Comparison of ENCODE assay signal across 9 cellular contexts in genomic region chr1:211132681-211133392, GRCh38. TPM values are rescaled to one million over a fixed set of nuclear protein-coding genes. Genes with fewer than 3 reads are reported as not detected.
A peak's percentile ranks its signal among the peaks of the same experiment; 100 is the strongest.
DNase-seq lines count a peak whose midpoint lies in the region; ATAC-seq and TF ChIP-seq lines count a peak whose summit lies in the region.
"Had no signal": no experiment of that assay in that cellular context is flagged by ENCODE, and none has a peak within 500 bp of the region (broad histone marks: within the 10 kb centered on the region; RNA-seq: fewer than 3 reads in every experiment).

No MANE protein-coding gene starts in this region.

- H3K27me3 ChIP-seq in GM23248 (replicated peaks; ENCODE audit: insufficient read depth) (peaks cover 51% of the 10 kb centered on the region), adipocyte (replicated peaks; ENCODE audit: control insufficient read depth, insufficient read depth, low read length) (peaks cover 42% of the 10 kb centered on the region), spleen (replicated peaks in 1 of 7) (peaks cover 0 to 79% (median 53%) of the 10 kb centered on the region in 7 donors)

- DNase-seq in GM23248 (no peak), adipocyte (ENCODE audit: low read depth) (no peak), inferior parietal cortex (ENCODE audit: extremely low spot score) (peak; percentile 40), spleen (no peak), posterior vena cava (ENCODE audit: low spot score) (no peak), EL (no peak)
- DNase-seq: activated CD8-positive, alpha-beta memory T cell treated with anti-CD3 and anti-CD28 coated beads for 24 hours; naive B cell had no signal

- H3K4me3 ChIP-seq in GM23248: peak overlapping the region; percentile 71
- peak overlapping the region; percentile 69 for H3K4me3 ChIP-seq in adipocyte (ENCODE audit: low read length)
- H3K4me3 ChIP-seq in spleen: peak overlapping the region in 6 of 8 donors; percentile 19 to 68 (median 42)

- H4K20me1 ChIP-seq in GM23248 (ENCODE audit: insufficient read depth): no peaks in the 10 kb centered on the region

- H3K36me3 ChIP-seq in GM23248 (ENCODE audit: low read depth) (no peaks in the 10 kb centered on the region), adipocyte (ENCODE audit: control insufficient read depth, insufficient read depth, low read length, severe bottlenecking) (no peaks in the 10 kb centered on the region), spleen (no peaks in the 10 kb centered on the region)

- H3K9me3 ChIP-seq in GM23248 (ENCODE audit: low read depth) (no peaks in the 10 kb centered on the region), adipocyte (ENCODE audit: control insufficient read depth, low read length) (no peaks in the 10 kb centered on the region), spleen (no peaks in the 10 kb centered on the region)

- in situ Hi-C loops in GM23248 (cut with MboI): loop anchor here (10.0 kb wide), 2 partner anchors 558 to 678 kb away; no protein-coding TSS in a partner anchor

- H3K27ac ChIP-seq in GM23248: no peak overlapping the region
- no peak overlapping the region for H3K27ac ChIP-seq in spleen

- TF ChIP-seq CTCF in spleen (IDR thresholded peaks at IDR 0.05 in 8 of 11, conservative IDR thresholded peaks at IDR 0.05 in 3 of 11): no peak

- H3K4me1 ChIP-seq in GM23248 (ENCODE audit: insufficient read depth) (no peaks in the 10 kb centered on the region), adipocyte (ENCODE audit: control insufficient read depth, insufficient read depth, low read length) (peaks cover 4% of the 10 kb centered on the region), spleen (peaks cover 10 to 22% (median 16%) of the 10 kb centered on the region in 6 donors)

- intact Hi-C loops in spleen (cut with DNase I; ENCODE audit: low total_unique reads) (no loop called here), posterior vena cava (cut with DNase I) (loop anchor here (10.0 kb wide), 2 partner anchors 538 to 688 kb away; no protein-coding TSS in a partner anchor)

- no peaks in the 10 kb centered on the region for H3K9me2 ChIP-seq in GM23248 (ENCODE audit: insufficient read depth)

- H3K79me2 ChIP-seq in GM23248 (ENCODE audit: insufficient read depth): no peaks in the 10 kb centered on the region

- ATAC-seq in GM21515 (IDR thresholded peaks at IDR 0.05; ENCODE audit: unreplicated experiment): no peak

- WGBS in GM23248 (ENCODE audit: low coverage in 1 of 2, low lambda C conversion rate in 2 of 2, missing lambda C conversion rate in 2 of 2), 2 experiments: 5 to 7% methylated on average over 21 of the region's 21 CpGs
- 24 to 29% (median 26%) methylated on average over 21 of the region's 21 CpGs for WGBS in spleen, 5 donors

- TF ChIP-seq POLR2A in spleen (IDR thresholded peaks at IDR 0.05): no peak

- H3F3A ChIP-seq in GM23248 (ENCODE audit: insufficient read depth): no peaks in the 10 kb centered on the region

- peak overlapping the region; percentile 85 for H2AFZ ChIP-seq in GM23248

- no peak overlapping the region; the same call in 1 of the 2 replicates for H3K9ac ChIP-seq in GM23248
- peak overlapping the region; percentile 11 for H3K9ac ChIP-seq in adipocyte (ENCODE audit: low read length)

- peak overlapping the region; percentile 92 for H3K4me2 ChIP-seq in GM23248 (ENCODE audit: unreplicated experiment)

RNA-seq across cellular contexts. Expression of gene KCNH1, which starts 1.1 kb away (rescaled TPM):
- 1.5 and 1.8 TPM in 2 replicates for total RNA-seq in GM23248 (2014; rRNA removed; shearing (Covaris generic))
- 0.71 and 0.77 TPM in 2 replicates for polyA plus RNA-seq in GM23248 (2016; fragmentation: Nextera tagmentation; extraction: Ambion mirVana)
- not detected for total RNA-seq in spleen
- not detected for polyA plus RNA-seq in spleen
- under 1 TPM; 0.32 to 0.33 TPM for total RNA-seq in posterior vena cava
